In the genomic region with DNA sequence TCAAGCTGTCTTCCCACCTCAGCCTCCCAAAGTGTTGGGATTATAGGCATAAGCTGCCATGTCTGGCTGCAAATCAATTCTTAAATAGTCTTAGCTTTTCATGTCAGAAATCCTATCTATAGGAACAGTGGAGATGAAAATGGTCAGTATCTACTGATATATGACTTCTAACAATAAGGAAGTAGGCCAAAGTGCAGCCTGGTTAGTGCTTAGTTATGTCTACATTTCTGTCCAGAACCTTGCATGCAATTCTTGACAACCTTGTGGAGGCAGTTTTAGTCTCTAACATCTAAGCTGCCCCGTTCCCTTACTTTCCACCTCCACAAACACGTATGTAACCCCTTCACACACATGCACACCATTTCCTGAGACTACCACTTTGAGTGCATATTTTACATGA, we compare ENCODE assay signal across 22 cellular contexts.
DNase-seq lines count a peak whose midpoint lies in the region; ATAC-seq, FAIRE-seq and TF ChIP-seq lines count a peak whose summit lies in the region.
"Had no signal": no experiment of that assay in that cellular context is flagged by ENCODE, and none has a peak within 500 bp of the region (broad histone marks: within the 10 kb centered on the region; RNA-seq: fewer than 3 reads in every experiment).

No MANE protein-coding gene starts in this region.

- H3K36me3 ChIP-seq in mucosa of descending colon (ENCODE audit: low read depth) (no peaks in the 10 kb centered on the region), smooth muscle cell (ENCODE audit: low read depth) (no peaks in the 10 kb centered on the region), Karpas-422 (ENCODE audit: insufficient read depth, low read length) (no peaks in the 10 kb centered on the region)
- H3K36me3 ChIP-seq: SJSA1 had no signal

- H3F3A ChIP-seq in smooth muscle cell (ENCODE audit: low read depth): peaks cover 11% of the 10 kb centered on the region

- H3K9me3 ChIP-seq in mucosa of descending colon: peaks cover 8% of the 10 kb centered on the region
- H3K9me3 ChIP-seq in smooth muscle cell (replicated peaks; ENCODE audit: low read depth): no peaks in the 10 kb centered on the region
- H3K9me3 ChIP-seq in Karpas-422 (ENCODE audit: low read length): no peaks in the 10 kb centered on the region
- H3K9me3 ChIP-seq: A549 had no signal

- no peaks in the 10 kb centered on the region for H3K27me3 Mint-ChIP-seq in chondrocyte (ENCODE audit: low read depth)

- H3K4me3 Mint-ChIP-seq in chondrocyte (ENCODE audit: unreplicated experiment): no peak overlapping the region
- H3K4me3 Mint-ChIP-seq: CD4-positive, CD25-positive, alpha-beta regulatory T cell had no signal

- H3K9ac ChIP-seq in smooth muscle cell (ENCODE audit: low read depth): no peak overlapping the region
- H3K9ac ChIP-seq in Karpas-422 (ENCODE audit: low read length): no peak overlapping the region

- intact Hi-C loops in mucosa of descending colon (cut with DNase I, micrococcal nuclease): no loop called here

- H3K27ac Mint-ChIP-seq in chondrocyte (ENCODE audit: unreplicated experiment): peak overlapping the region; percentile 78
- H3K27ac Mint-ChIP-seq: CD4-positive, CD25-positive, alpha-beta regulatory T cell had no signal

- H3K4me1 ChIP-seq in mucosa of descending colon (ENCODE audit: low read depth) (peaks cover 5% of the 10 kb centered on the region), smooth muscle cell (ENCODE audit: low read depth) (peaks cover 14% of the 10 kb centered on the region), Karpas-422 (ENCODE audit: low read length) (no peaks in the 10 kb centered on the region)
- H3K4me1 ChIP-seq: A549, SJSA1 had no signal

- H2AFZ ChIP-seq in smooth muscle cell (ENCODE audit: low read depth): peak overlapping the region; percentile 52
- H2AFZ ChIP-seq in Karpas-422 (ENCODE audit: low read length): no peak overlapping the region

- no peaks in the 10 kb centered on the region for H3K9me2 ChIP-seq in Karpas-422 (replicated peaks; ENCODE audit: insufficient read depth, low read length)

- H3K27me3 ChIP-seq in smooth muscle cell (ENCODE audit: low read depth) (no peaks in the 10 kb centered on the region), Karpas-422 (ENCODE audit: low read length) (no peaks in the 10 kb centered on the region)

- ATAC-seq in mucosa of descending colon: peak; percentile 92
- no peak for ATAC-seq in HG03354 (IDR thresholded peaks at IDR 0.05; ENCODE audit: poor library complexity, severe bottlenecking, unreplicated experiment)
- ATAC-seq: A549 had no signal

- peak; percentile 36 for FAIRE-seq in HTR-8/SVneo (lab: Jason Lieb, UNC)
- FAIRE-seq: A549, GM12892, RCC 7860 had no signal

- 91% methylated on average over 2 of the region's 2 CpGs for WGBS in smooth muscle cell (ENCODE audit: low lambda C conversion rate)

- H3K4me3 ChIP-seq in mucosa of descending colon (no peak overlapping the region), smooth muscle cell (no peak overlapping the region), Karpas-422 (ENCODE audit: low read length) (no peak overlapping the region)
- H3K4me3 ChIP-seq: A549, SJSA1 had no signal

- TF ChIP-seq CTCF in chondrocyte (IDR thresholded peaks at IDR 0.05) (no peak), mucosa of descending colon (IDR thresholded peaks at IDR 0.05) (no peak), smooth muscle cell (IDR thresholded peaks at IDR 0.05; ENCODE audit: borderline replicate concordance, insufficient read depth, poor library complexity, severe bottlenecking) (no peak)

- no peaks in the 10 kb centered on the region for H3K79me2 ChIP-seq in smooth muscle cell (ENCODE audit: low read depth)
- H3K79me2 ChIP-seq in Karpas-422 (ENCODE audit: low read length): no peaks in the 10 kb centered on the region

- peaks cover 54% of the 10 kb centered on the region for H3K4me1 Mint-ChIP-seq in chondrocyte (ENCODE audit: low read depth)
- H3K4me1 Mint-ChIP-seq: CD4-positive, CD25-positive, alpha-beta regulatory T cell had no signal

- H3K4me2 ChIP-seq in smooth muscle cell (no peak overlapping the region), Karpas-422 (ENCODE audit: low read depth, low read length, poor library complexity, severe bottlenecking) (no peak overlapping the region)
- H3K4me2 ChIP-seq: A549 had no signal

- H3K27ac ChIP-seq in smooth muscle cell (ENCODE audit: low read depth): no peak overlapping the region
- no peak overlapping the region for H3K27ac ChIP-seq in Karpas-422 (ENCODE audit: low read length)
- H3K27ac ChIP-seq: A549, SJSA1 had no signal

- H3K9me3 Mint-ChIP-seq in chondrocyte (ENCODE audit: low read depth): peaks cover 3% of the 10 kb centered on the region
- H3K9me3 Mint-ChIP-seq: CD4-positive, CD25-positive, alpha-beta regulatory T cell had no signal

- no peaks in the 10 kb centered on the region for H3K36me3 Mint-ChIP-seq in chondrocyte (ENCODE audit: low read depth)
- H3K36me3 Mint-ChIP-seq: CD4-positive, CD25-positive, alpha-beta regulatory T cell had no signal

- DNase-seq in HTR-8/SVneo (ENCODE audit: insufficient read length, low spot score): no peak
- no peak for DNase-seq in chondrocyte (ENCODE audit: low spot score)
- peak in 1 of 3 donors; percentile 71 for DNase-seq in mucosa of descending colon
- no peak for DNase-seq in smooth muscle cell (lab: John Stamatoyannopoulos, UW; ENCODE audit: unreplicated experiment)
- DNase-seq in Karpas-422: no peak
- DNase-seq in HPDE6-E6E7 (ENCODE audit: extremely low spot score): no peak
- DNase-seq in COR-L47 (lab: John Stamatoyannopoulos, UW): no peak
- DNase-seq: CD4-positive, CD25-positive, alpha-beta regulatory T cell; DMS 273 treated with DMSO at 0.1 percent for 48 hours; DND-41; Kasumi-1; NCI-H1694 treated with DMSO at 0.1 percent for 48 hours; NCI-H2081 treated with DMSO at 0.1 percent for 48 hours; NCI-H2171 treated with DMSO at 0.1 percent for 48 hours; NCI-H524 treated with DMSO at 0.1 percent for 48 hours; NCI-H82; OCI-M1 had no signal

- no peaks in the 10 kb centered on the region for H4K20me1 ChIP-seq in smooth muscle cell (ENCODE audit: low read depth)
- no peaks in the 10 kb centered on the region for H4K20me1 ChIP-seq in Karpas-422 (ENCODE audit: insufficient read depth, low read depth, low read length)
